In genomic region chr1:156114919-156115513, GRCh38 we compare ENCODE assay signal across 8 cellular contexts. TPM values are rescaled to one million over a fixed set of nuclear protein-coding genes. Genes with fewer than 3 reads are reported as not detected.
DNase-seq lines count a peak whose midpoint lies in the region; ATAC-seq and TF ChIP-seq lines count a peak whose summit lies in the region.

No MANE protein-coding gene starts in this region.

- H3K9me3 Mint-ChIP-seq in activated T-helper 1 cell treated with anti-CD3 and anti-CD28 coated beads, Interleukin-12 subunit alpha, Interleukin-12 subunit beta, Interleukin-2, Interleukin-4 antibody, amounts not matched to agents 30 ng/mL and 10 ng/mL and 1 ng/mL, durations not matched to agents 14 hours and 24 hours and 36 hours: no peaks in the 10 kb centered on the region

- H3K4me1 ChIP-seq in cardiac muscle cell (ENCODE audit: low read depth) (peaks cover 15% of the 10 kb centered on the region), psoas muscle (peaks cover 54% of the 10 kb centered on the region)

- DNase-seq in NCI-H82 (lab: John Stamatoyannopoulos, UW) (peak; percentile 63), NCI-H82 treated with DMSO at 0.1 percent for 48 hours (lab: John Stamatoyannopoulos, UW; ENCODE audit: unreplicated experiment) (no peak), HL-60 (ENCODE audit: low read depth in 1 of 2, low spot score in 1 of 2) (no peak), cardiac muscle cell (ENCODE audit: low read depth in 1 of 2, low spot score in 1 of 2) (peak; percentile 50 to 58), psoas muscle (peak; percentile 56 to 72), SW480 (ENCODE audit: low spot score) (no peak)
- no peak for DNase-seq in activated T-helper 1 cell treated with anti-CD3 and anti-CD28 coated beads, Interleukin-12 subunit alpha, Interleukin-12 subunit beta, Interleukin-2, Interleukin-4 antibody, amounts not matched to agents 30 ng/mL and 10 ng/mL and 1 ng/mL, durations not matched to agents 14 hours and 24 hours and 36 hours (ENCODE audit: low spot score)

- H3K36me3 ChIP-seq in cardiac muscle cell (no peaks in the 10 kb centered on the region), psoas muscle (ENCODE audit: insufficient read depth in 1 of 2, low read depth in 1 of 2) (no peaks in the 10 kb centered on the region)

- peaks cover 30% of the 10 kb centered on the region for H3K4me1 Mint-ChIP-seq in activated T-helper 1 cell treated with anti-CD3 and anti-CD28 coated beads, Interleukin-12 subunit alpha, Interleukin-12 subunit beta, Interleukin-2, Interleukin-4 antibody, amounts not matched to agents 30 ng/mL and 10 ng/mL and 1 ng/mL, durations not matched to agents 14 hours and 24 hours and 36 hours (ENCODE audit: low read depth)

- H3K4me3 Mint-ChIP-seq in activated T-helper 1 cell treated with anti-CD3 and anti-CD28 coated beads, Interleukin-12 subunit alpha, Interleukin-12 subunit beta, Interleukin-2, Interleukin-4 antibody, amounts not matched to agents 30 ng/mL and 10 ng/mL and 1 ng/mL, durations not matched to agents 14 hours and 24 hours and 36 hours: peak overlapping the region; percentile 91

- ATAC-seq in psoas muscle (peak; percentile 15 to 44 (median 36)), HG02588 (IDR thresholded peaks at IDR 0.05; ENCODE audit: unreplicated experiment) (no peak)

- peak overlapping the region; percentile 73 for H3K27ac Mint-ChIP-seq in activated T-helper 1 cell treated with anti-CD3 and anti-CD28 coated beads, Interleukin-12 subunit alpha, Interleukin-12 subunit beta, Interleukin-2, Interleukin-4 antibody, amounts not matched to agents 30 ng/mL and 10 ng/mL and 1 ng/mL, durations not matched to agents 14 hours and 24 hours and 36 hours

- TF ChIP-seq CTCF in HL-60 (IDR thresholded peaks at IDR 0.05; ENCODE audit: insufficient read depth, low read length) (no peak), cardiac muscle cell (IDR thresholded peaks at IDR 0.05; ENCODE audit: low read depth, low read length) (no peak), psoas muscle (IDR thresholded peaks at IDR 0.05) (no peak)

- 0 to 1% (median 0%) methylated on average over 38 to 49 of the region's 49 CpGs for WGBS in psoas muscle, 3 donors

- H3K27ac ChIP-seq in HL-60 (replicated peaks): peak overlapping the region; percentile 63
- H3K27ac ChIP-seq in cardiac muscle cell: peak overlapping the region; percentile 84
- peak overlapping the region; percentile 99 for H3K27ac ChIP-seq in psoas muscle

- H3K27me3 Mint-ChIP-seq in activated T-helper 1 cell treated with anti-CD3 and anti-CD28 coated beads, Interleukin-12 subunit alpha, Interleukin-12 subunit beta, Interleukin-2, Interleukin-4 antibody, amounts not matched to agents 30 ng/mL and 10 ng/mL and 1 ng/mL, durations not matched to agents 14 hours and 24 hours and 36 hours (ENCODE audit: insufficient read depth): peaks cover 54% of the 10 kb centered on the region

- no peaks in the 10 kb centered on the region for H3K9me3 ChIP-seq in cardiac muscle cell (ENCODE audit: low read depth)
- no peaks in the 10 kb centered on the region for H3K9me3 ChIP-seq in psoas muscle

- intact Hi-C loops in activated T-helper 1 cell treated with anti-CD3 and anti-CD28 coated beads, Interleukin-12 subunit alpha, Interleukin-12 subunit beta, Interleukin-2, Interleukin-4 antibody, amounts not matched to agents 30 ng/mL and 10 ng/mL and 1 ng/mL, durations not matched to agents 14 hours and 24 hours and 36 hours (cut with micrococcal nuclease): loop anchor here (1.0 to 2.0 kb wide), 5 partner anchors 8 to 60 kb away; partner anchors contain the start of gene LAMTOR2
- intact Hi-C loops in psoas muscle (cut with DNase I): no loop called here

- peak overlapping the region; percentile 66 for H3K4me3 ChIP-seq in HL-60 (replicated peaks; ENCODE audit: insufficient read depth, low read length)
- peak overlapping the region; percentile 74 for H3K4me3 ChIP-seq in cardiac muscle cell
- H3K4me3 ChIP-seq in psoas muscle: peak overlapping the region; percentile 99

- peaks cover 8% of the 10 kb centered on the region for H3K36me3 Mint-ChIP-seq in activated T-helper 1 cell treated with anti-CD3 and anti-CD28 coated beads, Interleukin-12 subunit alpha, Interleukin-12 subunit beta, Interleukin-2, Interleukin-4 antibody, amounts not matched to agents 30 ng/mL and 10 ng/mL and 1 ng/mL, durations not matched to agents 14 hours and 24 hours and 36 hours (ENCODE audit: low read depth)

- H3K27me3 ChIP-seq in HL-60 (ENCODE audit: insufficient read depth, poor library complexity, severe bottlenecking) (no peaks in the 10 kb centered on the region), cardiac muscle cell (no peaks in the 10 kb centered on the region), psoas muscle (ENCODE audit: insufficient read depth in 3 of 3, low read length in 2 of 3) (no peaks in the 10 kb centered on the region)

RNA-seq across cellular contexts. Expression of gene LMNA, which starts 0.5 kb away (rescaled TPM):
- total RNA-seq in activated T-helper 1 cell treated with anti-CD3 and anti-CD28 coated beads, Interleukin-12 subunit alpha, Interleukin-12 subunit beta, Interleukin-2, Interleukin-4 antibody, amounts not matched to agents 30 ng/mL and 10 ng/mL and 1 ng/mL, durations not matched to agents 14 hours and 24 hours and 36 hours: 80.1 and 84.1 TPM in 2 replicates
- total RNA-seq in cardiac muscle cell (128 and 139 TPM in 2 replicates), psoas muscle (100 to 1,000 TPM; 161 to 392 (median 291) TPM)
- polyA plus RNA-seq in cardiac muscle cell (99.4 and 149 TPM in 2 replicates), psoas muscle (100 to 1,000 TPM; 114 to 237 (median 138) TPM)

RNA-seq across cellular contexts. Expression of gene MEX3A, which starts 32.8 kb away (rescaled TPM):
- 0.27 and 0.41 TPM in 2 replicates for total RNA-seq in activated T-helper 1 cell treated with anti-CD3 and anti-CD28 coated beads, Interleukin-12 subunit alpha, Interleukin-12 subunit beta, Interleukin-2, Interleukin-4 antibody, amounts not matched to agents 30 ng/mL and 10 ng/mL and 1 ng/mL, durations not matched to agents 14 hours and 24 hours and 36 hours
- total RNA-seq in cardiac muscle cell (48.8 and 58.6 TPM in 2 replicates), psoas muscle (under 1 TPM; 0.06 to 0.28 (median 0.11) TPM)
- polyA plus RNA-seq in cardiac muscle cell (17.2 and 24.8 TPM in 2 replicates), psoas muscle (under 1 TPM; 0.07 to 0.42 (median 0.22) TPM)

RNA-seq across cellular contexts. Expression of gene SEMA4A, which starts 38.4 kb away (rescaled TPM):
- total RNA-seq in activated T-helper 1 cell treated with anti-CD3 and anti-CD28 coated beads, Interleukin-12 subunit alpha, Interleukin-12 subunit beta, Interleukin-2, Interleukin-4 antibody, amounts not matched to agents 30 ng/mL and 10 ng/mL and 1 ng/mL, durations not matched to agents 14 hours and 24 hours and 36 hours: 8.8 and 9.0 TPM in 2 replicates
- total RNA-seq in cardiac muscle cell (3.6 and 8.6 TPM in 2 replicates), psoas muscle (1 to 10 TPM; 1.2 to 3.4 (median 2.4) TPM)
- polyA plus RNA-seq in cardiac muscle cell (0.65 and 2.9 TPM in 2 replicates), psoas muscle (1 to 10 TPM in 1 of 3 donors, under 1 TPM in 2; 0.77 to 1.8 (median 0.82) TPM)

RNA-seq across cellular contexts. Expression of gene RAB25, which starts 54.1 kb away (rescaled TPM):
- total RNA-seq in activated T-helper 1 cell treated with anti-CD3 and anti-CD28 coated beads, Interleukin-12 subunit alpha, Interleukin-12 subunit beta, Interleukin-2, Interleukin-4 antibody, amounts not matched to agents 30 ng/mL and 10 ng/mL and 1 ng/mL, durations not matched to agents 14 hours and 24 hours and 36 hours: 0.18 TPM in 1 of 2 replicates, not detected in the other
- total RNA-seq in cardiac muscle cell: 1.6 and 3.1 TPM in 2 replicates
- 2.1 and 2.4 TPM in 2 replicates for polyA plus RNA-seq in cardiac muscle cell
- not detected for total RNA-seq in psoas muscle
- under 1 TPM; 0.07 to 0.34 (median 0.13) TPM for polyA plus RNA-seq in psoas muscle

Comparison
In these comparisons a context has a peak if more than half of its experiments do, and no peak if none do; other contexts are left out.
1. DNase-seq: peak in NCI-H82 (single experiment), cardiac muscle cell (2 of 2) and psoas muscle (2 of 2); none in NCI-H82 treated with DMSO at 0.1 percent for 48 hours (single experiment), HL-60 (0 of 2), activated T-helper 1 cell treated with anti-CD3 and anti-CD28 coated beads, Interleukin-12 subunit alpha, Interleukin-12 subunit beta, Interleukin-2, Interleukin-4 antibody, amounts not matched to agents 30 ng/mL and 10 ng/mL and 1 ng/mL, durations not matched to agents 14 hours and 24 hours and 36 hours (single experiment) and SW480 (single experiment).
2. RNA of gene MEX3A, which starts 32.8 kb away (total RNA-seq): 48.8 to 58.6 TPM in cardiac muscle cell; 0.27 to 0.41 TPM in activated T-helper 1 cell treated with anti-CD3 and anti-CD28 coated beads, Interleukin-12 subunit alpha, Interleukin-12 subunit beta, Interleukin-2, Interleukin-4 antibody, amounts not matched to agents 30 ng/mL and 10 ng/mL and 1 ng/mL, durations not matched to agents 14 hours and 24 hours and 36 hours and 0.06 to 0.28 TPM in psoas muscle; every median in the first group is over 10 times any median in the second.
3. Peak in every context shown above with its lines, with median percentiles within 50 percentile points of each other: H3K27ac ChIP-seq and H3K4me3 ChIP-seq.